In the genomic region with DNA sequence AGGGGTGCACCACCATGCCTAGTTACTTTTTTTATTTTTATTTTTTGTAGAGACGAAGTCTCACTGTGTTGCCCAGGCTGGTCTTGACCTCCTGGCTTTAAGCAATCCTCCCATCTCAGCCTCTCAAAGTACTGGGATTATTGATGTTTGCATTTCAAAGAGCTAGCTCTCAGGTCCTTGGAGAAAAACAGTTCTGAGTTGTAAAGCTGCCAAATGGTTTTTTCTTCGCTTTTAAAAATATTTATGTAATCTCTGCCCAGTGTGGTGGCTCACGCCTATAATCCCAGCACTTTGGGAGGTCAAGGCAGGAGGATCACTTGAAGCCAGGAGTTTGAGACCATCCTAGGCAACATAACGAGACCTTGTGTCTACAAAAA, we compare ENCODE assay signal across 23 cellular contexts. TPM values are rescaled to one million over a fixed set of nuclear protein-coding genes. Genes with fewer than 3 reads are reported as not detected.
DNase-seq lines count a peak whose midpoint lies in the region; ATAC-seq and TF ChIP-seq lines count a peak whose summit lies in the region.
"Had no signal": no experiment of that assay in that cellular context is flagged by ENCODE, and none has a peak within 500 bp of the region (broad histone marks: within the 10 kb centered on the region; RNA-seq: fewer than 3 reads in every experiment).

No MANE protein-coding gene starts in this region.

- H3K4me1 ChIP-seq in cardiac muscle cell (ENCODE audit: low read depth) (peaks cover 34% of the 10 kb centered on the region), heart left ventricle (peaks cover 0 to 27% (median 0%) of the 10 kb centered on the region in 12 donors), DND-41 (ENCODE audit: insufficient read depth, low read length) (peaks cover 99% of the 10 kb centered on the region), sigmoid colon (peaks cover 0 to 44% (median 12%) of the 10 kb centered on the region in 4 donors)
- H3K4me1 ChIP-seq: A549 had no signal

- H3K9ac ChIP-seq in DND-41 (ENCODE audit: low read depth, low read length), result peak overlapping the region; percentile 19; the same call in 1 of the 2 replicates
- H3K9ac ChIP-seq: BLaER1 treated with 17β-estradiol and CSF1 and Interleukin-3, amounts not matched to agents 10 nM and 100 nM; GM23248 had no signal

- H4K20me1 ChIP-seq in DND-41 (ENCODE audit: insufficient read depth, low read length), result no peaks in the 10 kb centered on the region
- H4K20me1 ChIP-seq: BLaER1 treated with 17β-estradiol and CSF1 and Interleukin-3, amounts not matched to agents 10 nM and 100 nM had no signal

- H3K27me3 ChIP-seq in cardiac muscle cell (no peaks in the 10 kb centered on the region), heart left ventricle (no peaks in the 10 kb centered on the region), DND-41 (ENCODE audit: insufficient read depth, low read length, poor library complexity) (no peaks in the 10 kb centered on the region), sigmoid colon (no peaks in the 10 kb centered on the region)
- H3K27me3 ChIP-seq: BE2C; BLaER1 treated with 17β-estradiol and CSF1 and Interleukin-3, amounts not matched to agents 10 nM and 100 nM had no signal

- H3K36me3 ChIP-seq in cardiac muscle cell (no peaks in the 10 kb centered on the region), heart left ventricle (no peaks in the 10 kb centered on the region), DND-41 (ENCODE audit: insufficient read depth, low read length) (no peaks in the 10 kb centered on the region), sigmoid colon (no peaks in the 10 kb centered on the region)
- H3K36me3 ChIP-seq: BE2C; BLaER1 treated with 17β-estradiol and CSF1 and Interleukin-3, amounts not matched to agents 10 nM and 100 nM had no signal

- ATAC-seq in heart left ventricle (no peak), DND-41 (ENCODE audit: insufficient read depth, low read depth) (no peak), HG03196 (IDR thresholded peaks at IDR 0.05; ENCODE audit: unreplicated experiment) (no peak), HG02885 (IDR thresholded peaks at IDR 0.05; ENCODE audit: poor library complexity, unreplicated experiment) (no peak)
- ATAC-seq: A549, GM12878 had no signal

- H3K27ac ChIP-seq in cardiac muscle cell, result peak overlapping the region; percentile 98
- no peak overlapping the region for H3K27ac ChIP-seq in heart left ventricle
- peak overlapping the region; percentile 90 for H3K27ac ChIP-seq in DND-41 (ENCODE audit: low read length)
- H3K27ac ChIP-seq in VCaP, result peak overlapping the region; percentile 9; the same call in 1 of the 2 replicates
- no peak overlapping the region for H3K27ac ChIP-seq in sigmoid colon
- H3K27ac ChIP-seq: A549; BLaER1 treated with 17β-estradiol and CSF1 and Interleukin-3, amounts not matched to agents 10 nM and 100 nM; GM23248 had no signal

- no peak for TF ChIP-seq CTCF in cardiac muscle cell (IDR thresholded peaks at IDR 0.05; ENCODE audit: low read depth, low read length)
- no peak for TF ChIP-seq CTCF in heart left ventricle (IDR thresholded peaks at IDR 0.05)
- no peak for TF ChIP-seq CTCF in DND-41 (IDR thresholded peaks at IDR 0.05; ENCODE audit: borderline replicate concordance, extremely low read depth, low read length, poor library complexity, severe bottlenecking)
- TF ChIP-seq CTCF in VCaP (conservative IDR thresholded peaks at IDR 0.05), result no peak
- TF ChIP-seq CTCF in sigmoid colon (IDR thresholded peaks at IDR 0.05), result no peak

- WGBS in heart left ventricle, 4 donors, result 85 to 89% (median 87%) methylated on average over 4 of the region's 4 CpGs
- 69 to 85% methylated on average over 4 of the region's 4 CpGs for WGBS in sigmoid colon, 2 donors

- H3K4me2 ChIP-seq in DND-41 (ENCODE audit: insufficient read depth, low read length), result no peak overlapping the region
- H3K4me2 ChIP-seq: A549; BLaER1 treated with 17β-estradiol and CSF1 and Interleukin-3, amounts not matched to agents 10 nM and 100 nM had no signal

- H3K79me2 ChIP-seq in DND-41 (ENCODE audit: insufficient read depth, low read length), result peaks cover 69% of the 10 kb centered on the region

- no peak overlapping the region for H2AFZ ChIP-seq in DND-41 (ENCODE audit: low read depth, low read length)
- H2AFZ ChIP-seq: GM23248 had no signal

- DNase-seq in cardiac muscle cell (ENCODE audit: low read depth in 1 of 2, low spot score in 1 of 2), result no peak
- DNase-seq in heart left ventricle, result no peak
- no peak for DNase-seq in DND-41
- DNase-seq in sigmoid colon, result peak; percentile 10
- DNase-seq: 8988T; ACHN; AML-193; BE2C; Calu3; CD4-positive, alpha-beta memory T cell; COR-L47; DMS153; EL; GDM1; GM23248; HCEC 1CT had no signal

- intact Hi-C loops in heart left ventricle (cut with DNase I), result loop anchor here in 1 of 10 donors (5.0 kb wide), 1 partner anchor 47 kb away; a partner anchor contains a TSS
- intact Hi-C loops in sigmoid colon (cut with DNase I), result no loop called here

- no peak overlapping the region for H3K4me3 ChIP-seq in cardiac muscle cell
- H3K4me3 ChIP-seq in heart left ventricle, result no peak overlapping the region
- H3K4me3 ChIP-seq in DND-41 (ENCODE audit: low read depth in 1 of 2, low read length in 2 of 2), result no peak overlapping the region
- H3K4me3 ChIP-seq in sigmoid colon, result no peak overlapping the region
- H3K4me3 ChIP-seq: A549; BLaER1 treated with 17β-estradiol and CSF1 and Interleukin-3, amounts not matched to agents 10 nM and 100 nM; GM12878; GM23248 had no signal

- TF ChIP-seq EP300 in sigmoid colon (IDR thresholded peaks at IDR 0.05), result no peak

- no peaks in the 10 kb centered on the region for H3K9me3 ChIP-seq in cardiac muscle cell (ENCODE audit: low read depth)
- no peaks in the 10 kb centered on the region for H3K9me3 ChIP-seq in heart left ventricle
- no peaks in the 10 kb centered on the region for H3K9me3 ChIP-seq in DND-41 (ENCODE audit: insufficient read depth, low read length, severe bottlenecking)
- H3K9me3 ChIP-seq in sigmoid colon, result no peaks in the 10 kb centered on the region
- H3K9me3 ChIP-seq: A549; BE2C; BLaER1 treated with 17β-estradiol and CSF1 and Interleukin-3, amounts not matched to agents 10 nM and 100 nM had no signal

- TF ChIP-seq POLR2A in heart left ventricle (IDR thresholded peaks at IDR 0.05) (no peak), sigmoid colon (IDR thresholded peaks at IDR 0.05) (no peak)

RNA-seq across cellular contexts. Expression of gene REPIN1, which starts 8.0 kb away (rescaled TPM):
- total RNA-seq in cardiac muscle cell, result 222 and 270 TPM in 2 replicates
- 185 and 224 TPM in 2 replicates for polyA plus RNA-seq in cardiac muscle cell
- total RNA-seq in heart left ventricle, result 100 to 1,000 TPM in 5 of 9 donors, 10 to 100 TPM in 4; 90.4 to 141 (median 100) TPM
- polyA plus RNA-seq in heart left ventricle, result 10 to 100 TPM; 49.8 to 79.6 TPM
- total RNA-seq in sigmoid colon, result 10 to 100 TPM; 56.3 to 63.7 (median 57.0) TPM
- polyA plus RNA-seq in sigmoid colon, result 100 to 1,000 TPM in 1 of 3 donors, 10 to 100 TPM in 2; 50.9 to 131 (median 52.3) TPM

RNA-seq across cellular contexts. Expression of gene ZNF775, which starts 18.5 kb away (rescaled TPM):
- total RNA-seq in cardiac muscle cell (31.7 and 34.3 TPM in 2 replicates), heart left ventricle (1 to 10 TPM; 2.1 to 5.0 (median 3.3) TPM), sigmoid colon (10 to 100 TPM in 1 of 4 donors, 1 to 10 TPM in 3; 6.1 to 10.7 (median 6.9) TPM)
- polyA plus RNA-seq in cardiac muscle cell (29.7 and 40.1 TPM in 2 replicates), heart left ventricle (1 to 10 TPM; 1.8 to 4.4 TPM), sigmoid colon (1 to 10 TPM; 3.0 to 6.1 (median 5.4) TPM)

RNA-seq across cellular contexts. Expression of gene RARRES2, which starts 19.2 kb away (rescaled TPM):
- total RNA-seq in cardiac muscle cell (4.2 and 5.5 TPM in 2 replicates), heart left ventricle (100 to 1,000 TPM in 2 of 9 donors, 10 to 100 TPM in 3, 1 to 10 TPM in 4; 3.9 to 108 (median 12.6) TPM), sigmoid colon (100 to 1,000 TPM; 257 to 447 (median 388) TPM)
- polyA plus RNA-seq in cardiac muscle cell (5.7 and 8.3 TPM in 2 replicates), heart left ventricle (10 to 100 TPM in 1 of 2 donors, 1 to 10 TPM in 1; 9.2 to 16.0 TPM), sigmoid colon (100 to 1,000 TPM in 2 of 3 donors, 10 to 100 TPM in 1; 28.9 to 289 (median 132) TPM)
- total RNA-seq: CD4-positive, alpha-beta memory T cell; GM23248 had no signal
- polyA plus RNA-seq: A549; CD4-positive, alpha-beta memory T cell; GM23248 had no signal

RNA-seq across cellular contexts. Expression of gene ACTR3C, which starts 37.3 kb away (rescaled TPM):
- total RNA-seq in cardiac muscle cell, result 1.5 and 4.8 TPM in 2 replicates
- polyA plus RNA-seq in cardiac muscle cell, result 2.2 and 2.4 TPM in 2 replicates
- 1 to 10 TPM; 1.6 to 5.9 (median 3.7) TPM for total RNA-seq in heart left ventricle
- polyA plus RNA-seq in heart left ventricle, result 1 to 10 TPM; 2.2 to 4.5 TPM
- total RNA-seq in sigmoid colon, result 10 to 100 TPM in 1 of 4 donors, 1 to 10 TPM in 3; 2.9 to 13.3 (median 8.3) TPM
- polyA plus RNA-seq in sigmoid colon, result 10 to 100 TPM in 1 of 3 donors, 1 to 10 TPM in 2; 3.6 to 12.4 (median 5.3) TPM
- total RNA-seq: GM23248, H1 had no signal
- polyA plus RNA-seq: GM23248 had no signal

RNA-seq across cellular contexts. Expression of gene LRRC61, which starts 37.5 kb away (rescaled TPM):
- total RNA-seq in cardiac muscle cell (34.0 and 34.5 TPM in 2 replicates), heart left ventricle (1 to 10 TPM; 2.1 to 9.4 (median 4.6) TPM), sigmoid colon (10 to 100 TPM; 10.3 to 14.0 (median 11.0) TPM)
- polyA plus RNA-seq in cardiac muscle cell (30.0 and 31.4 TPM in 2 replicates), heart left ventricle (1 to 10 TPM; 1.8 to 8.3 TPM), sigmoid colon (10 to 100 TPM in 2 of 3 donors, 1 to 10 TPM in 1; 4.4 to 18.6 (median 10.8) TPM)
- total RNA-seq: GM23248 had no signal
- polyA plus RNA-seq: GM23248 had no signal

Comparison
In these comparisons a context has a peak if more than half of its experiments do, and no peak if none do; other contexts are left out.
1. H3K27ac ChIP-seq: peak in cardiac muscle cell (single experiment), DND-41 (single experiment) and VCaP (single experiment); none in heart left ventricle (0 of 12) and sigmoid colon (0 of 4).